Comparison of ENCODE assay signal across 1 cellular context in genomic region chr11:97732011-97732632, GRCh38.
TF ChIP-seq lines count a peak whose summit lies in the region.

No MANE protein-coding gene starts in this region.

TF ChIP-seq in HepG2, 621 proteins besides CTCF, POLR2A, EP300 and RAD21 (continued from another document and continues in another):
- no peak for TF ChIP-seq MAZ (IDR thresholded peaks at IDR 0.05; ENCODE audit: borderline replicate concordance, low read depth, low read length)
- TF ChIP-seq MAZ (CRISPR knock-in tag; IDR thresholded peaks at IDR 0.05; ENCODE audit: low read depth): no peak
- TF ChIP-seq ZNF12 (CRISPR knock-in tag; IDR thresholded peaks at IDR 0.05): peak; percentile 9; the same call in 1 of the 2 replicates
- no peak for TF ChIP-seq ZSCAN30 (CRISPR knock-in tag; IDR thresholded peaks at IDR 0.05)
- TF ChIP-seq NCOR1 (IDR thresholded peaks at IDR 0.05; ENCODE audit: borderline replicate concordance, low read length): no peak
- TF ChIP-seq, protein P1, sequence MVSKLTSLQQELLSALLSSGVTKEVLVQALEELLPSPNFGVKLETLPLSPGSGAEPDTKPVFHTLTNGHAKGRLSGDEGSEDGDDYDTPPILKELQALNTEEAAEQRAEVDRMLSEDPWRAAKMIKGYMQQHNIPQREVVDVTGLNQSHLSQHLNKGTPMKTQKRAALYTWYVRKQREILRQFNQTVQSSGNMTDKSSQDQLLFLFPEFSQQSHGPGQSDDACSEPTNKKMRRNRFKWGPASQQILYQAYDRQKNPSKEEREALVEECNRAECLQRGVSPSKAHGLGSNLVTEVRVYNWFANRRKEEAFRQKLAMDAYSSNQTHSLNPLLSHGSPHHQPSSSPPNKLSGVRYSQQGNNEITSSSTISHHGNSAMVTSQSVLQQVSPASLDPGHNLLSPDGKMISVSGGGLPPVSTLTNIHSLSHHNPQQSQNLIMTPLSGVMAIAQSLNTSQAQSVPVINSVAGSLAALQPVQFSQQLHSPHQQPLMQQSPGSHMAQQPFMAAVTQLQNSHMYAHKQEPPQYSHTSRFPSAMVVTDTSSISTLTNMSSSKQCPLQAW (CRISPR knock-in tag; IDR thresholded peaks at IDR 0.05): peak; percentile 30; the same call in 1 of the 2 replicates
- no peak for TF ChIP-seq YY1 (IDR thresholded peaks at IDR 0.05; ENCODE audit: insufficient read depth, insufficient replicate concordance, low read depth, low read length)
- TF ChIP-seq HIVEP1 (CRISPR knock-in tag; IDR thresholded peaks at IDR 0.05): no peak
- TF ChIP-seq TOPORS (CRISPR knock-in tag; IDR thresholded peaks at IDR 0.05): no peak
- TF ChIP-seq, protein P2, sequence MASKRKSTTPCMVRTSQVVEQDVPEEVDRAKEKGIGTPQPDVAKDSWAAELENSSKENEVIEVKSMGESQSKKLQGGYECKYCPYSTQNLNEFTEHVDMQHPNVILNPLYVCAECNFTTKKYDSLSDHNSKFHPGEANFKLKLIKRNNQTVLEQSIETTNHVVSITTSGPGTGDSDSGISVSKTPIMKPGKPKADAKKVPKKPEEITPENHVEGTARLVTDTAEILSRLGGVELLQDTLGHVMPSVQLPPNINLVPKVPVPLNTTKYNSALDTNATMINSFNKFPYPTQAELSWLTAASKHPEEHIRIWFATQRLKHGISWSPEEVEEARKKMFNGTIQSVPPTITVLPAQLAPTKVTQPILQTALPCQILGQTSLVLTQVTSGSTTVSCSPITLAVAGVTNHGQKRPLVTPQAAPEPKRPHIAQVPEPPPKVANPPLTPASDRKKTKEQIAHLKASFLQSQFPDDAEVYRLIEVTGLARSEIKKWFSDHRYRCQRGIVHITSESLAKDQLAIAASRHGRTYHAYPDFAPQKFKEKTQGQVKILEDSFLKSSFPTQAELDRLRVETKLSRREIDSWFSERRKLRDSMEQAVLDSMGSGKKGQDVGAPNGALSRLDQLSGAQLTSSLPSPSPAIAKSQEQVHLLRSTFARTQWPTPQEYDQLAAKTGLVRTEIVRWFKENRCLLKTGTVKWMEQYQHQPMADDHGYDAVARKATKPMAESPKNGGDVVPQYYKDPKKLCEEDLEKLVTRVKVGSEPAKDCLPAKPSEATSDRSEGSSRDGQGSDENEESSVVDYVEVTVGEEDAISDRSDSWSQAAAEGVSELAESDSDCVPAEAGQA (IDR thresholded peaks at IDR 0.05; ENCODE audit: low read depth): no peak
- TF ChIP-seq, protein P2 (CRISPR knock-in tag; IDR thresholded peaks at IDR 0.05; ENCODE audit: borderline replicate concordance): no peak
- no peak for TF ChIP-seq ZNF614 (CRISPR knock-in tag; IDR thresholded peaks at IDR 0.05; ENCODE audit: borderline replicate concordance)
- TF ChIP-seq, protein P3, sequence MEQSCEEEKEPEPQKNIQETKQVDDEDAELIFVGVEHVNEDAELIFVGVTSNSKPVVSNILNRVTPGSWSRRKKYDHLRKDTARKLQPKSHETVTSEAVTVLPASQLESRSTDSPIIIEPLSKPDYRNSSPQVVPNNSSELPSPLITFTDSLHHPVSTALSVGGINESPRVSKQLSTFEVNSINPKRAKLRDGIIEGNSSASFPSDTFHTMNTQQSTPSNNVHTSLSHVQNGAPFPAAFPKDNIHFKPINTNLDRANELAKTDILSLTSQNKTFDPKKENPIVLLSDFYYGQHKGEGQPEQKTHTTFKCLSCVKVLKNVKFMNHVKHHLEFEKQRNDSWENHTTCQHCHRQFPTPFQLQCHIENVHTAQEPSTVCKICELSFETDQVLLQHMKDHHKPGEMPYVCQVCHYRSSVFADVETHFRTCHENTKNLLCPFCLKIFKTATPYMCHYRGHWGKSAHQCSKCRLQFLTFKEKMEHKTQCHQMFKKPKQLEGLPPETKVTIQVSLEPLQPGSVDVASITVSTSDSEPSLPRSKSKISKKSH (CRISPR knock-in tag; IDR thresholded peaks at IDR 0.05; ENCODE audit: borderline replicate concordance): no peak
- TF ChIP-seq CENPBD1 (CRISPR knock-in tag; IDR thresholded peaks at IDR 0.05; ENCODE audit: borderline replicate concordance, low read depth): no peak
- TF ChIP-seq GTF2F1 (IDR thresholded peaks at IDR 0.05; ENCODE audit: low read length): no peak
- no peak for TF ChIP-seq GFI1 (CRISPR knock-in tag; IDR thresholded peaks at IDR 0.05; ENCODE audit: borderline replicate concordance)
- TF ChIP-seq ZMYM4 (CRISPR knock-in tag; IDR thresholded peaks at IDR 0.05): peak; percentile 43; the same call in 1 of the 2 replicates
- no peak for TF ChIP-seq DPF2 (CRISPR knock-in tag; IDR thresholded peaks at IDR 0.05; ENCODE audit: borderline replicate concordance, low read depth)
- TF ChIP-seq POLR2AphosphoS5 (IDR thresholded peaks at IDR 0.05; ENCODE audit: low read depth, low read length): no peak
- TF ChIP-seq KDM5B (CRISPR knock-in tag; IDR thresholded peaks at IDR 0.05; ENCODE audit: borderline replicate concordance): no peak
- TF ChIP-seq ZNF550 (CRISPR knock-in tag; IDR thresholded peaks at IDR 0.05; ENCODE audit: borderline replicate concordance): no peak
- no peak for TF ChIP-seq FUBP1 (CRISPR knock-in tag; IDR thresholded peaks at IDR 0.05; ENCODE audit: borderline replicate concordance)
- TF ChIP-seq, protein P4, sequence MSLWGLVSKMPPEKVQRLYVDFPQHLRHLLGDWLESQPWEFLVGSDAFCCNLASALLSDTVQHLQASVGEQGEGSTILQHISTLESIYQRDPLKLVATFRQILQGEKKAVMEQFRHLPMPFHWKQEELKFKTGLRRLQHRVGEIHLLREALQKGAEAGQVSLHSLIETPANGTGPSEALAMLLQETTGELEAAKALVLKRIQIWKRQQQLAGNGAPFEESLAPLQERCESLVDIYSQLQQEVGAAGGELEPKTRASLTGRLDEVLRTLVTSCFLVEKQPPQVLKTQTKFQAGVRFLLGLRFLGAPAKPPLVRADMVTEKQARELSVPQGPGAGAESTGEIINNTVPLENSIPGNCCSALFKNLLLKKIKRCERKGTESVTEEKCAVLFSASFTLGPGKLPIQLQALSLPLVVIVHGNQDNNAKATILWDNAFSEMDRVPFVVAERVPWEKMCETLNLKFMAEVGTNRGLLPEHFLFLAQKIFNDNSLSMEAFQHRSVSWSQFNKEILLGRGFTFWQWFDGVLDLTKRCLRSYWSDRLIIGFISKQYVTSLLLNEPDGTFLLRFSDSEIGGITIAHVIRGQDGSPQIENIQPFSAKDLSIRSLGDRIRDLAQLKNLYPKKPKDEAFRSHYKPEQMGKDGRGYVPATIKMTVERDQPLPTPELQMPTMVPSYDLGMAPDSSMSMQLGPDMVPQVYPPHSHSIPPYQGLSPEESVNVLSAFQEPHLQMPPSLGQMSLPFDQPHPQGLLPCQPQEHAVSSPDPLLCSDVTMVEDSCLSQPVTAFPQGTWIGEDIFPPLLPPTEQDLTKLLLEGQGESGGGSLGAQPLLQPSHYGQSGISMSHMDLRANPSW (CRISPR knock-in tag; IDR thresholded peaks at IDR 0.05; ENCODE audit: borderline replicate concordance): no peak
- 0 out of 2 replicates have a peak, but pooled peaks have one; percentile 12 for TF ChIP-seq RXRB (CRISPR knock-in tag; IDR thresholded peaks at IDR 0.05; ENCODE audit: borderline replicate concordance)
- no peak for TF ChIP-seq ZNF737 (CRISPR knock-in tag; IDR thresholded peaks at IDR 0.05; ENCODE audit: borderline replicate concordance)
- no peak for TF ChIP-seq SIN3A (IDR thresholded peaks at IDR 0.05; ENCODE audit: borderline replicate concordance, low read depth, low read length)
- TF ChIP-seq HHEX (CRISPR knock-in tag; IDR thresholded peaks at IDR 0.05): no peak
- TF ChIP-seq, protein P5, sequence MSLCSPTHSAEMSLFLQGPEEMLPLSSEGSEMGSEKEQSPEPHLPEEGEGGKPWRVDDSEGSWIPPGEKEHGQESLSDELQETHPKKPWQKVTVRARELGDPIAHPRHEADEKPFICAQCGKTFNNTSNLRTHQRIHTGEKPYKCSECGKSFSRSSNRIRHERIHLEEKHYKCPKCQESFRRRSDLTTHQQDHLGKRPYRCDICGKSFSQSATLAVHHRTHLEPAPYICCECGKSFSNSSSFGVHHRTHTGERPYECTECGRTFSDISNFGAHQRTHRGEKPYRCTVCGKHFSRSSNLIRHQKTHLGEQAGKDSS (CRISPR knock-in tag; IDR thresholded peaks at IDR 0.05; ENCODE audit: borderline replicate concordance, low read depth): no peak
- no peak for TF ChIP-seq ZSCAN29 (CRISPR knock-in tag; conservative IDR thresholded peaks at IDR 0.05)
- no peak for TF ChIP-seq SOX6 (IDR thresholded peaks at IDR 0.05)
- peak; percentile 81 for TF ChIP-seq SOX6 (CRISPR knock-in tag; IDR thresholded peaks at IDR 0.05)
- no peak for TF ChIP-seq WIZ (CRISPR knock-in tag; IDR thresholded peaks at IDR 0.05)
- TF ChIP-seq NR2F6 (IDR thresholded peaks at IDR 0.05): peak; percentile 70
- peak; percentile 84 for TF ChIP-seq NR2F6 (CRISPR knock-in tag; IDR thresholded peaks at IDR 0.05)
- TF ChIP-seq ZFY (CRISPR knock-in tag; IDR thresholded peaks at IDR 0.05): no peak
- no peak for TF ChIP-seq ZNF296 (CRISPR knock-in tag; conservative IDR thresholded peaks at IDR 0.05)
- no peak for TF ChIP-seq RBM39 (IDR thresholded peaks at IDR 0.05; ENCODE audit: low read depth, low read length, poor library complexity, severe bottlenecking)
- TF ChIP-seq FOXK1 (CRISPR knock-in tag; IDR thresholded peaks at IDR 0.05; ENCODE audit: borderline replicate concordance, low read depth): no peak
- no peak for TF ChIP-seq ELF1 (CRISPR knock-in tag; IDR thresholded peaks at IDR 0.05)
- no peak for TF ChIP-seq PRMT3 (CRISPR knock-in tag; IDR thresholded peaks at IDR 0.05; ENCODE audit: borderline replicate concordance, low read depth)
- no peak for TF ChIP-seq ZNF574 (CRISPR knock-in tag; IDR thresholded peaks at IDR 0.05)
- no peak for TF ChIP-seq ELK4 (CRISPR knock-in tag; IDR thresholded peaks at IDR 0.05; ENCODE audit: borderline replicate concordance)
- no peak for TF ChIP-seq HMGA1 (CRISPR knock-in tag; conservative IDR thresholded peaks at IDR 0.05)
